In genomic region chr6:55696501-55696900, GRCh38 we compare ENCODE assay signal across 1 cellular context.
TF ChIP-seq lines count a peak whose summit lies in the region.

No MANE protein-coding gene starts in this region.

TF ChIP-seq in IMR-90, 13 proteins besides CTCF, POLR2A, EP300 and RAD21 (continued from another document):
- TF ChIP-seq ELK1 (IDR thresholded peaks at IDR 0.05; ENCODE audit: borderline replicate concordance, low read depth, low read length) = no peak
- no peak for TF ChIP-seq MAZ (IDR thresholded peaks at IDR 0.05; ENCODE audit: borderline replicate concordance, low read depth, low read length)
- no peak for TF ChIP-seq BHLHE40 (IDR thresholded peaks at IDR 0.05; ENCODE audit: low read depth, low read length)
- no peak for TF ChIP-seq MXI1 (IDR thresholded peaks at IDR 0.05; ENCODE audit: borderline replicate concordance, low read depth, low read length)
- TF ChIP-seq RFX5 (IDR thresholded peaks at IDR 0.05; ENCODE audit: low read depth, low read length) = no peak
- no peak for TF ChIP-seq RCOR1 (IDR thresholded peaks at IDR 0.05; ENCODE audit: insufficient replicate concordance, low read length)
- TF ChIP-seq NFE2L2 (IDR thresholded peaks at IDR 0.05; ENCODE audit: low read depth, low read length) = no peak
- no peak for TF ChIP-seq SMC3 (IDR thresholded peaks at IDR 0.05; ENCODE audit: low read depth, low read length)
